1 cellular context compared by ENCODE assay signal in the genomic region with DNA sequence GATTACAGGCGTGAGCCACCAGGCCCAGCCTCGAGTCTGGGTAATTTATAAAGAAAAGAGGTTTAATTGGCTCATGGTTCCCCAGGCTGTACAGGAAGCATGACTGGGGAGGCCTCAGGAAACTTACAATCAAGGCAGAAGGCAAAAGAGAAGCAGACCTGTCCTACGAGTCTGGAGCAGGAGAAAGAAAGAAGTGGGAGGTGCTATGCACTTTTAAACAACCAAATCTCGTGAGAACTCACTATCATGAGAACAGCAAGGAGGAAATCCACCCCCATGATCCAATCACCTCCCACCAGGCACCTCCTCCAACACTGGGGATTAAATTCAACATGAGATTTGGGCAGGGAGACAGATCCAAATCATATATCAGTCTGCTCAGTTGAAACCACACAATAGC.
TF ChIP-seq lines count a peak whose summit lies in the region.
"Not testable (repeated sequence)": the region's sequence is repeated elsewhere in the genome, so short reads cannot be mapped to it uniquely, and the experiment has no call there.

No MANE protein-coding gene starts in this region.

TF ChIP-seq in K562, 482 proteins besides CTCF, POLR2A, EP300 and RAD21:
- peak; percentile 65 for TF ChIP-seq MTA3 (IDR thresholded peaks at IDR 0.05; ENCODE audit: borderline replicate concordance)
- peak; percentile 33 for TF ChIP-seq TAF1 (IDR thresholded peaks at IDR 0.05; ENCODE audit: control insufficient read depth, extremely low read depth, insufficient read depth, low read length, severe bottlenecking)
- TF ChIP-seq FOXM1 (IDR thresholded peaks at IDR 0.05; ENCODE audit: low read depth) = peak; percentile 43; the same call in 1 of the 2 replicates
- not testable (repeated sequence) for TF ChIP-seq FOXM1 (CRISPR knock-in tag; IDR thresholded peaks at IDR 0.05; ENCODE audit: low read depth); MYBL2 (CRISPR knock-in tag; IDR thresholded peaks at IDR 0.05; ENCODE audit: borderline replicate concordance)
- TF ChIP-seq CC2D1A (IDR thresholded peaks at IDR 0.05) = peak; percentile 59; the same call in 1 of the 2 replicates
- TF ChIP-seq EGR1 (conservative IDR thresholded peaks at IDR 0.05) = peak; percentile 57
- TF ChIP-seq, protein P1, sequence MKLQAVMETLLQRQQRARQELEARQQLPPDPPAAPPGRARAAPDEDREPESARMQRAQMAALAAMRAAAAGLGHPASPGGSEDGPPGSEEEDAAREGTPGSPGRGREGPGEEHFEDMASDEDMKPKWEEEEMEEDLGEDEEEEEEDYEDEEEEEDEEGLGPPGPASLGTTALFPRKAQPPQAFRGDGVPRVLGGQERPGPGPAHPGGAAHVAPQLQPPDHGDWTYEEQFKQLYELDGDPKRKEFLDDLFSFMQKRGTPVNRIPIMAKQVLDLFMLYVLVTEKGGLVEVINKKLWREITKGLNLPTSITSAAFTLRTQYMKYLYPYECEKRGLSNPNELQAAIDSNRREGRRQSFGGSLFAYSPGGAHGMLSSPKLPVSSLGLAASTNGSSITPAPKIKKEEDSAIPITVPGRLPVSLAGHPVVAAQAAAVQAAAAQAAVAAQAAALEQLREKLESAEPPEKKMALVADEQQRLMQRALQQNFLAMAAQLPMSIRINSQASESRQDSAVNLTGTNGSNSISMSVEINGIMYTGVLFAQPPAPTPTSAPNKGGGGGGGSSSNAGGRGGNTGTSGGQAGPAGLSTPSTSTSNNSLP (IDR thresholded peaks at IDR 0.05; ENCODE audit: borderline replicate concordance, low read depth, low read length) = 0 out of 2 replicates have a peak, but pooled peaks have one; percentile 20
- TF ChIP-seq SUPT5H (IDR thresholded peaks at IDR 0.05) = peak; percentile 63; the same call in 1 of the 2 replicates
- TF ChIP-seq RCOR1 (IDR thresholded peaks at IDR 0.05; ENCODE audit: borderline replicate concordance in 1 of 2, low read depth in 2 of 2, low read length in 2 of 2) = peak in 1 of 2 experiments; percentile 46; a peak in 1 of 4 replicates
- peak; percentile 63 for TF ChIP-seq TAL1 (IDR thresholded peaks at IDR 0.05)
- TF ChIP-seq POLR2B (IDR thresholded peaks at IDR 0.05; ENCODE audit: low read depth, partially characterized antibody) = peak; percentile 51
- TF ChIP-seq RBM25 (IDR thresholded peaks at IDR 0.05; ENCODE audit: low read depth, low read length, severe bottlenecking) = peak; percentile 16
- TF ChIP-seq CBFA2T3 (IDR thresholded peaks at IDR 0.05) = peak; percentile 73
- TF ChIP-seq HDAC2 (IDR thresholded peaks at IDR 0.05) = 0 out of 2 replicates have a peak, but pooled peaks have one; percentile 49
- peak; percentile 28; the same call in 1 of the 2 replicates for TF ChIP-seq NCOR1 (IDR thresholded peaks at IDR 0.05)
- TF ChIP-seq MAFF (IDR thresholded peaks at IDR 0.05; ENCODE audit: low read length) = peak; percentile 21; the same call in 1 of the 2 replicates
- 0 out of 2 replicates have a peak, but pooled peaks have one; percentile 14 for TF ChIP-seq EP400 (IDR thresholded peaks at IDR 0.05)
- 0 out of 2 replicates have a peak, but pooled peaks have one; percentile 35 for TF ChIP-seq L3MBTL2 (IDR thresholded peaks at IDR 0.05)
- TF ChIP-seq ZNF316 (IDR thresholded peaks at IDR 0.05) = peak; percentile 12; the same call in 1 of the 2 replicates
- TF ChIP-seq TBP (optimal IDR thresholded peaks at IDR 0.05; ENCODE audit: low read depth, low read length) = peak; percentile 53
- TF ChIP-seq SRF (CRISPR knock-in tag; IDR thresholded peaks at IDR 0.05) = 0 out of 4 replicates have a peak, but pooled peaks of 1 of the 2 experiments have one; percentile 40
- TF ChIP-seq NRF1 (conservative IDR thresholded peaks at IDR 0.05 in 1 of 2, IDR thresholded peaks at IDR 0.05 in 1 of 2) = peak in 1 of 2 experiments; percentile 10; a peak in 1 of 4 replicates
- peak; percentile 92 for TF ChIP-seq CHD2 (IDR thresholded peaks at IDR 0.05; ENCODE audit: low read depth, low read length)
- TF ChIP-seq, protein P2, sequence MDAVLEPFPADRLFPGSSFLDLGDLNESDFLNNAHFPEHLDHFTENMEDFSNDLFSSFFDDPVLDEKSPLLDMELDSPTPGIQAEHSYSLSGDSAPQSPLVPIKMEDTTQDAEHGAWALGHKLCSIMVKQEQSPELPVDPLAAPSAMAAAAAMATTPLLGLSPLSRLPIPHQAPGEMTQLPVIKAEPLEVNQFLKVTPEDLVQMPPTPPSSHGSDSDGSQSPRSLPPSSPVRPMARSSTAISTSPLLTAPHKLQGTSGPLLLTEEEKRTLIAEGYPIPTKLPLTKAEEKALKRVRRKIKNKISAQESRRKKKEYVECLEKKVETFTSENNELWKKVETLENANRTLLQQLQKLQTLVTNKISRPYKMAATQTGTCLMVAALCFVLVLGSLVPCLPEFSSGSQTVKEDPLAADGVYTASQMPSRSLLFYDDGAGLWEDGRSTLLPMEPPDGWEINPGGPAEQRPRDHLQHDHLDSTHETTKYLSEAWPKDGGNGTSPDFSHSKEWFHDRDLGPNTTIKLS (IDR thresholded peaks at IDR 0.05; ENCODE audit: borderline replicate concordance, low read depth) = peak; percentile 52; the same call in 1 of the 2 replicates
- peak in 1 of 2 experiments; percentile 28; a peak in 1 of 4 replicates for TF ChIP-seq MAZ (CRISPR knock-in tag; conservative IDR thresholded peaks at IDR 0.05 in 1 of 2, IDR thresholded peaks at IDR 0.05 in 1 of 2)
- 0 out of 2 replicates have a peak, but pooled peaks have one; percentile 11 for TF ChIP-seq NFIC (IDR thresholded peaks at IDR 0.05)
- peak; percentile 46; the same call in 1 of the 2 replicates for TF ChIP-seq MYBL2 (IDR thresholded peaks at IDR 0.05; ENCODE audit: low read depth)
- TF ChIP-seq ZNF766 (CRISPR knock-in tag; conservative IDR thresholded peaks at IDR 0.05) = peak; percentile 58; the same call in 1 of the 2 replicates
- peak; percentile 12; the same call in 1 of the 2 replicates for TF ChIP-seq CTBP1 (IDR thresholded peaks at IDR 0.05; ENCODE audit: borderline replicate concordance)
- TF ChIP-seq ARID1B (IDR thresholded peaks at IDR 0.05) = peak; percentile 65
